Comparison of ENCODE assay signal across 9 cellular contexts in genomic region chr13:44433863-44434262, GRCh38.
DNase-seq lines count a peak whose midpoint lies in the region; ATAC-seq and TF ChIP-seq lines count a peak whose summit lies in the region.
"Had no signal": no experiment of that assay in that cellular context is flagged by ENCODE, and none has a peak within 500 bp of the region (broad histone marks: within the 10 kb centered on the region; RNA-seq: fewer than 3 reads in every experiment).

No MANE protein-coding gene starts in this region.

- peaks cover 29 to 33% (median 30%) of the 10 kb centered on the region in 3 donors for H3K4me1 Mint-ChIP-seq in T-cell

- H4K20me1 ChIP-seq in smooth muscle cell (ENCODE audit: low read depth), result peaks cover 37% of the 10 kb centered on the region

- H3F3A ChIP-seq in smooth muscle cell (ENCODE audit: low read depth), result peaks cover 14% of the 10 kb centered on the region

- DNase-seq in HT1080 (ENCODE audit: low read depth) (peak; percentile 24), breast epithelium (ENCODE audit: low spot score in 2 of 2) (no peak), left lung (no peak), smooth muscle cell (lab: John Stamatoyannopoulos, UW; ENCODE audit: unreplicated experiment) (no peak), NCI-H1092 (lab: John Stamatoyannopoulos, UW) (no peak), Kasumi-1 (lab: John Stamatoyannopoulos, UW) (no peak), T-cell (no peak)
- no peak for DNase-seq in activated CD4-positive, alpha-beta T cell treated with anti-CD3 and anti-CD28 coated beads for 4 hours
- DNase-seq: NCI-H2081 had no signal

- peaks cover 17% of the 10 kb centered on the region for H3K36me3 Mint-ChIP-seq in T-cell

- no peaks in the 10 kb centered on the region for H3K9me3 ChIP-seq in breast epithelium
- no peaks in the 10 kb centered on the region for H3K9me3 ChIP-seq in left lung
- no peaks in the 10 kb centered on the region for H3K9me3 ChIP-seq in smooth muscle cell (replicated peaks; ENCODE audit: low read depth)

- H3K4me3 ChIP-seq in breast epithelium (peak overlapping the region; percentile 58 to 84 (median 81)), left lung (peak overlapping the region in 1 of 2 donors; percentile 75), smooth muscle cell (peak overlapping the region; percentile 97)

- H3K4me1 ChIP-seq in breast epithelium (no peaks in the 10 kb centered on the region), left lung (peaks cover 7 to 37% of the 10 kb centered on the region in 2 donors), smooth muscle cell (ENCODE audit: low read depth) (peaks cover 27% of the 10 kb centered on the region)

- peak overlapping the region; percentile 1 for H3K9ac ChIP-seq in smooth muscle cell (ENCODE audit: low read depth)

- peak overlapping the region; percentile 91 for H3K4me2 ChIP-seq in smooth muscle cell

- TF ChIP-seq CTCF in breast epithelium (IDR thresholded peaks at IDR 0.05) (no peak), left lung (IDR thresholded peaks at IDR 0.05) (no peak), smooth muscle cell (IDR thresholded peaks at IDR 0.05; ENCODE audit: borderline replicate concordance, insufficient read depth, poor library complexity, severe bottlenecking) (no peak)

- H3K79me2 ChIP-seq in smooth muscle cell (ENCODE audit: low read depth), result peaks cover 10% of the 10 kb centered on the region

- no peaks in the 10 kb centered on the region for H3K27me3 ChIP-seq in breast epithelium
- no peaks in the 10 kb centered on the region for H3K27me3 ChIP-seq in left lung
- H3K27me3 ChIP-seq in smooth muscle cell (ENCODE audit: low read depth), result no peaks in the 10 kb centered on the region

- ATAC-seq in left lung (no peak), T-cell (replicated peaks in 1 of 4) (no peak)

- TF ChIP-seq POLR2A in breast epithelium (IDR thresholded peaks at IDR 0.05), result no peak

- CTCF ChIA-PET in T-cell (lab: Charles Lee), result interaction anchor here in 1 of 2 donors (0.6 kb wide), 1 partner anchor 53 kb away, joined by 6 read pairs; no protein-coding TSS in a partner anchor

- peak overlapping the region in 1 of 2 donors; percentile 52 for H3K27ac Mint-ChIP-seq in T-cell

- H3K27me3 Mint-ChIP-seq in T-cell, result peaks cover 0 to 17% of the 10 kb centered on the region in 2 donors

- H2AFZ ChIP-seq in smooth muscle cell (ENCODE audit: low read depth), result no peak overlapping the region

- H3K9me3 Mint-ChIP-seq in T-cell, result no peaks in the 10 kb centered on the region

- intact Hi-C loops in breast epithelium (cut with DNase I; ENCODE audit: low total_unique reads), result no loop called here
- intact Hi-C loops in left lung (cut with DNase I), result loop anchor here in 1 of 2 donors (5.0 kb wide), 1 partner anchor 197 kb away; no protein-coding TSS in a partner anchor

- H3K36me3 ChIP-seq in breast epithelium (no peaks in the 10 kb centered on the region), left lung (peaks cover 0 to 19% of the 10 kb centered on the region in 2 donors), smooth muscle cell (ENCODE audit: low read depth) (no peaks in the 10 kb centered on the region)

- H3K4me3 Mint-ChIP-seq in T-cell, result peak overlapping the region in 1 of 3 donors; percentile 86

- H3K27ac ChIP-seq in breast epithelium (peak overlapping the region; percentile 98 to 99), left lung (peak overlapping the region; percentile 90 to 97), smooth muscle cell (ENCODE audit: low read depth) (peak overlapping the region; percentile 97)

- 97% methylated on average over 2 of the region's 2 CpGs for WGBS in smooth muscle cell (ENCODE audit: low lambda C conversion rate)

- POLR2A ChIA-PET in T-cell (lab: Charles Lee), result no interaction called here
